2 cellular contexts compared by ENCODE assay signal in genomic region chr14:77025744-77026165, GRCh38.
TF ChIP-seq lines count a peak whose summit lies in the region.

No MANE protein-coding gene starts in this region.

TF ChIP-seq in GM12878, 131 proteins besides CTCF, POLR2A, EP300 and RAD21:
- TF ChIP-seq BMI1 (IDR thresholded peaks at IDR 0.05; ENCODE audit: borderline replicate concordance) (no peak), GATAD2B (conservative IDR thresholded peaks at IDR 0.05; ENCODE audit: low read depth) (peak; percentile 30; the same call in 1 of the 2 replicates), HSF1 (IDR thresholded peaks at IDR 0.05; ENCODE audit: low read depth, low read length) (no peak), POLR2AphosphoS5 (IDR thresholded peaks at IDR 0.05; ENCODE audit: low read length) (0 out of 2 replicates have a peak, but pooled peaks have one; percentile 3)
- TF ChIP-seq, protein P1, sequence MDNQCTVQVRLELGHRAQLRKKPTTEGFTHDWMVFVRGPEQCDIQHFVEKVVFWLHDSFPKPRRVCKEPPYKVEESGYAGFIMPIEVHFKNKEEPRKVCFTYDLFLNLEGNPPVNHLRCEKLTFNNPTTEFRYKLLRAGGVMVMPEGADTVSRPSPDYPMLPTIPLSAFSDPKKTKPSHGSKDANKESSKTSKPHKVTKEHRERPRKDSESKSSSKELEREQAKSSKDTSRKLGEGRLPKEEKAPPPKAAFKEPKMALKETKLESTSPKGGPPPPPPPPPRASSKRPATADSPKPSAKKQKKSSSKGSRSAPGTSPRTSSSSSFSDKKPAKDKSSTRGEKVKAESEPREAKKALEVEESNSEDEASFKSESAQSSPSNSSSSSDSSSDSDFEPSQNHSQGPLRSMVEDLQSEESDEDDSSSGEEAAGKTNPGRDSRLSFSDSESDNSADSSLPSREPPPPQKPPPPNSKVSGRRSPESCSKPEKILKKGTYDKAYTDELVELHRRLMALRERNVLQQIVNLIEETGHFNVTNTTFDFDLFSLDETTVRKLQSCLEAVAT (IDR thresholded peaks at IDR 0.05): peak; percentile 51; the same call in 1 of the 2 replicates

TF ChIP-seq in HepG2, 621 proteins besides CTCF, POLR2A, EP300 and RAD21:
- TF ChIP-seq ZFAT (CRISPR knock-in tag; conservative IDR thresholded peaks at IDR 0.05): no peak
- peak; percentile 27 for TF ChIP-seq HNRNPLL (IDR thresholded peaks at IDR 0.05; ENCODE audit: low read depth, low read length, poor library complexity, severe bottlenecking)
- no peak for TF ChIP-seq SMARCC2 (IDR thresholded peaks at IDR 0.05)
- TF ChIP-seq ZSCAN30 (CRISPR knock-in tag; IDR thresholded peaks at IDR 0.05): no peak
- TF ChIP-seq ZBTB38 (CRISPR knock-in tag; IDR thresholded peaks at IDR 0.05): peak; percentile 97
- TF ChIP-seq ZNF672 (CRISPR knock-in tag; IDR thresholded peaks at IDR 0.05): no peak
- TF ChIP-seq, protein P2, sequence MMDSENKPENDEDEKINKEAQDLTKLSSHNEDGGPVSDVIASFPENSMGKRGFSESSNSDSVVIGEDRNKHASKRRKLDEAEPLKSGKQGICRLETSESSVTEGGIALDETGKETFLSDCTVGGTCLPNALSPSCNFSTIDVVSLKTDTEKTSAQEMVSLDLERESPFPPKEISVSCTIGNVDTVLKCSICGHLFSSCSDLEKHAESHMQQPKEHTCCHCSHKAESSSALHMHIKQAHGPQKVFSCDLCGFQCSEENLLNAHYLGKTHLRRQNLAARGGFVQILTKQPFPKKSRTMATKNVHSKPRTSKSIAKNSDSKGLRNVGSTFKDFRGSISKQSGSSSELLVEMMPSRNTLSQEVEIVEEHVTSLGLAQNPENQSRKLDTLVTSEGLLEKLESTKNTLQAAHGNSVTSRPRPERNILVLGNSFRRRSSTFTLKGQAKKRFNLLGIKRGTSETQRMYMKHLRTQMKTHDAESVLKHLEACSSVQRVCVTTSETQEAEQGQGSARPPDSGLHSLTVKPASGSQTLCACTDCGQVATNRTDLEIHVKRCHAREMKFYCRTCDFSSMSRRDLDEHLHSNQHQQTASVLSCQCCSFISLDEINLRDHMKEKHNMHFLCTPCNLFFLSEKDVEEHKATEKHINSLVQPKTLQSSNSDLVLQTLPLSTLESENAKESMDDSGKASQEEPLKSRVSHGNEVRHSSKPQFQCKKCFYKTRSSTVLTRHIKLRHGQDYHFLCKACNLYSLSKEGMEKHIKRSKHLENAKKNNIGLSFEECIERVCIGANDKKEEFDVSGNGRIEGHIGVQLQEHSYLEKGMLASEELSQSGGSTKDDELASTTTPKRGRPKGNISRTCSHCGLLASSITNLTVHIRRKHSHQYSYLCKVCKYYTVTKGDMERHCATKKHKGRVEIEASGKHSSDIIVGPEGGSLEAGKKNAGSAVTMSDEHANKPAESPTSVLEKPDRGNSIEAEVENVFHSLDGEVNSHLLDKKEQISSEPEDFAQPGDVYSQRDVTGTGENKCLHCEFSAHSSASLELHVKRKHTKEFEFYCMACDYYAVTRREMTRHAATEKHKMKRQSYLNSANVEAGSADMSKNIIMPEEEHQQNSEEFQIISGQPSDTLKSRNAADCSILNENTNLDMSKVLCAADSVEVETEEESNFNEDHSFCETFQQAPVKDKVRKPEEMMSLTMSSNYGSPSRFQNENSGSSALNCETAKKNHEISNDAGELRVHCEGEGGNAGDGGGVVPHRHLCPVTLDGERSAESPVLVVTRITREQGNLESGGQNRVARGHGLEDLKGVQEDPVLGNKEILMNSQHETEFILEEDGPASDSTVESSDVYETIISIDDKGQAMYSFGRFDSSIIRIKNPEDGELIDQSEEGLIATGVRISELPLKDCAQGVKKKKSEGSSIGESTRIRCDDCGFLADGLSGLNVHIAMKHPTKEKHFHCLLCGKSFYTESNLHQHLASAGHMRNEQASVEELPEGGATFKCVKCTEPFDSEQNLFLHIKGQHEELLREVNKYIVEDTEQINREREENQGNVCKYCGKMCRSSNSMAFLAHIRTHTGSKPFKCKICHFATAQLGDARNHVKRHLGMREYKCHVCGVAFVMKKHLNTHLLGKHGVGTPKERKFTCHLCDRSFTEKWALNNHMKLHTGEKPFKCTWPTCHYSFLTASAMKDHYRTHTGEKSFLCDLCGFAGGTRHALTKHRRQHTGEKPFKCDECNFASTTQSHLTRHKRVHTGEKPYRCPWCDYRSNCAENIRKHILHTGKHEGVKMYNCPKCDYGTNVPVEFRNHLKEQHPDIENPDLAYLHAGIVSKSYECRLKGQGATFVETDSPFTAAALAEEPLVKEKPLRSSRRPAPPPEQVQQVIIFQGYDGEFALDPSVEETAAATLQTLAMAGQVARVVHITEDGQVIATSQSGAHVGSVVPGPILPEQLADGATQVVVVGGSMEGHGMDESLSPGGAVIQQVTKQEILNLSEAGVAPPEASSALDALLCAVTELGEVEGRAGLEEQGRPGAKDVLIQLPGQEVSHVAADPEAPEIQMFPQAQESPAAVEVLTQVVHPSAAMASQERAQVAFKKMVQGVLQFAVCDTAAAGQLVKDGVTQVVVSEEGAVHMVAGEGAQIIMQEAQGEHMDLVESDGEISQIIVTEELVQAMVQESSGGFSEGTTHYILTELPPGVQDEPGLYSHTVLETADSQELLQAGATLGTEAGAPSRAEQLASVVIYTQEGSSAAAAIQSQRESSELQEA (CRISPR knock-in tag; IDR thresholded peaks at IDR 0.05; ENCODE audit: not compliant biosample characterization): no peak
- TF ChIP-seq DPF2 (CRISPR knock-in tag; IDR thresholded peaks at IDR 0.05; ENCODE audit: borderline replicate concordance, low read depth): no peak
- TF ChIP-seq, protein P3, sequence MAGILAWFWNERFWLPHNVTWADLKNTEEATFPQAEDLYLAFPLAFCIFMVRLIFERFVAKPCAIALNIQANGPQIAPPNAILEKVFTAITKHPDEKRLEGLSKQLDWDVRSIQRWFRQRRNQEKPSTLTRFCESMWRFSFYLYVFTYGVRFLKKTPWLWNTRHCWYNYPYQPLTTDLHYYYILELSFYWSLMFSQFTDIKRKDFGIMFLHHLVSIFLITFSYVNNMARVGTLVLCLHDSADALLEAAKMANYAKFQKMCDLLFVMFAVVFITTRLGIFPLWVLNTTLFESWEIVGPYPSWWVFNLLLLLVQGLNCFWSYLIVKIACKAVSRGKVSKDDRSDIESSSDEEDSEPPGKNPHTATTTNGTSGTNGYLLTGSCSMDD (CRISPR knock-in tag; IDR thresholded peaks at IDR 0.05): no peak
- TF ChIP-seq MATR3 (CRISPR knock-in tag; IDR thresholded peaks at IDR 0.05): no peak
- no peak for TF ChIP-seq GTF2F1 (IDR thresholded peaks at IDR 0.05; ENCODE audit: low read length)
- TF ChIP-seq PRMT3 (CRISPR knock-in tag; IDR thresholded peaks at IDR 0.05; ENCODE audit: borderline replicate concordance, low read depth): no peak
- TF ChIP-seq, protein P4, sequence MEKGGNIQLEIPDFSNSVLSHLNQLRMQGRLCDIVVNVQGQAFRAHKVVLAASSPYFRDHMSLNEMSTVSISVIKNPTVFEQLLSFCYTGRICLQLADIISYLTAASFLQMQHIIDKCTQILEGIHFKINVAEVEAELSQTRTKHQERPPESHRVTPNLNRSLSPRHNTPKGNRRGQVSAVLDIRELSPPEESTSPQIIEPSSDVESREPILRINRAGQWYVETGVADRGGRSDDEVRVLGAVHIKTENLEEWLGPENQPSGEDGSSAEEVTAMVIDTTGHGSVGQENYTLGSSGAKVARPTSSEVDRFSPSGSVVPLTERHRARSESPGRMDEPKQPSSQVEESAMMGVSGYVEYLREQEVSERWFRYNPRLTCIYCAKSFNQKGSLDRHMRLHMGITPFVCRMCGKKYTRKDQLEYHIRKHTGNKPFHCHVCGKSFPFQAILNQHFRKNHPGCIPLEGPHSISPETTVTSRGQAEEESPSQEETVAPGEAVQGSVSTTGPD (CRISPR knock-in tag; IDR thresholded peaks at IDR 0.05): no peak
- peak; percentile 91 for TF ChIP-seq AGO2 (optimal IDR thresholded peaks at IDR 0.05; ENCODE audit: low read depth, low read length)
- TF ChIP-seq, protein P5, sequence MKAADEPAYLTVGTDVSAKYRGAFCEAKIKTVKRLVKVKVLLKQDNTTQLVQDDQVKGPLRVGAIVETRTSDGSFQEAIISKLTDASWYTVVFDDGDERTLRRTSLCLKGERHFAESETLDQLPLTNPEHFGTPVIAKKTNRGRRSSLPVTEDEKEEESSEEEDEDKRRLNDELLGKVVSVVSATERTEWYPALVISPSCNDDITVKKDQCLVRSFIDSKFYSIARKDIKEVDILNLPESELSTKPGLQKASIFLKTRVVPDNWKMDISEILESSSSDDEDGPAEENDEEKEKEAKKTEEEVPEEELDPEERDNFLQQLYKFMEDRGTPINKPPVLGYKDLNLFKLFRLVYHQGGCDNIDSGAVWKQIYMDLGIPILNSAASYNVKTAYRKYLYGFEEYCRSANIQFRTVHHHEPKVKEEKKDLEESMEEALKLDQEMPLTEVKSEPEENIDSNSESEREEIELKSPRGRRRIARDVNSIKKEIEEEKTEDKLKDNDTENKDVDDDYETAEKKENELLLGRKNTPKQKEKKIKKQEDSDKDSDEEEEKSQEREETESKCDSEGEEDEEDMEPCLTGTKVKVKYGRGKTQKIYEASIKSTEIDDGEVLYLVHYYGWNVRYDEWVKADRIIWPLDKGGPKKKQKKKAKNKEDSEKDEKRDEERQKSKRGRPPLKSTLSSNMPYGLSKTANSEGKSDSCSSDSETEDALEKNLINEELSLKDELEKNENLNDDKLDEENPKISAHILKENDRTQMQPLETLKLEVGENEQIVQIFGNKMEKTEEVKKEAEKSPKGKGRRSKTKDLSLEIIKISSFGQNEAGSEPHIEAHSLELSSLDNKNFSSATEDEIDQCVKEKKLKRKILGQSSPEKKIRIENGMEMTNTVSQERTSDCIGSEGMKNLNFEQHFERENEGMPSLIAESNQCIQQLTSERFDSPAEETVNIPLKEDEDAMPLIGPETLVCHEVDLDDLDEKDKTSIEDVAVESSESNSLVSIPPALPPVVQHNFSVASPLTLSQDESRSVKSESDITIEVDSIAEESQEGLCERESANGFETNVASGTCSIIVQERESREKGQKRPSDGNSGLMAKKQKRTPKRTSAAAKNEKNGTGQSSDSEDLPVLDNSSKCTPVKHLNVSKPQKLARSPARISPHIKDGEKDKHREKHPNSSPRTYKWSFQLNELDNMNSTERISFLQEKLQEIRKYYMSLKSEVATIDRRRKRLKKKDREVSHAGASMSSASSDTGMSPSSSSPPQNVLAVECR (CRISPR knock-in tag; IDR thresholded peaks at IDR 0.05; ENCODE audit: borderline replicate concordance): no peak
- TF ChIP-seq RFXANK (CRISPR knock-in tag; IDR thresholded peaks at IDR 0.05): no peak
- no peak for TF ChIP-seq NR2F1 (CRISPR knock-in tag; IDR thresholded peaks at IDR 0.05)
- TF ChIP-seq CCAR2 (optimal IDR thresholded peaks at IDR 0.05; ENCODE audit: low read depth, low read length): no peak
- TF ChIP-seq SPEN (CRISPR knock-in tag; IDR thresholded peaks at IDR 0.05; ENCODE audit: low read depth): no peak
- TF ChIP-seq ZNF367 (CRISPR knock-in tag; IDR thresholded peaks at IDR 0.05; ENCODE audit: borderline replicate concordance): no peak
- TF ChIP-seq RBFOX2 (IDR thresholded peaks at IDR 0.05; ENCODE audit: low read depth, low read length): peak; percentile 81
- TF ChIP-seq, protein P6, sequence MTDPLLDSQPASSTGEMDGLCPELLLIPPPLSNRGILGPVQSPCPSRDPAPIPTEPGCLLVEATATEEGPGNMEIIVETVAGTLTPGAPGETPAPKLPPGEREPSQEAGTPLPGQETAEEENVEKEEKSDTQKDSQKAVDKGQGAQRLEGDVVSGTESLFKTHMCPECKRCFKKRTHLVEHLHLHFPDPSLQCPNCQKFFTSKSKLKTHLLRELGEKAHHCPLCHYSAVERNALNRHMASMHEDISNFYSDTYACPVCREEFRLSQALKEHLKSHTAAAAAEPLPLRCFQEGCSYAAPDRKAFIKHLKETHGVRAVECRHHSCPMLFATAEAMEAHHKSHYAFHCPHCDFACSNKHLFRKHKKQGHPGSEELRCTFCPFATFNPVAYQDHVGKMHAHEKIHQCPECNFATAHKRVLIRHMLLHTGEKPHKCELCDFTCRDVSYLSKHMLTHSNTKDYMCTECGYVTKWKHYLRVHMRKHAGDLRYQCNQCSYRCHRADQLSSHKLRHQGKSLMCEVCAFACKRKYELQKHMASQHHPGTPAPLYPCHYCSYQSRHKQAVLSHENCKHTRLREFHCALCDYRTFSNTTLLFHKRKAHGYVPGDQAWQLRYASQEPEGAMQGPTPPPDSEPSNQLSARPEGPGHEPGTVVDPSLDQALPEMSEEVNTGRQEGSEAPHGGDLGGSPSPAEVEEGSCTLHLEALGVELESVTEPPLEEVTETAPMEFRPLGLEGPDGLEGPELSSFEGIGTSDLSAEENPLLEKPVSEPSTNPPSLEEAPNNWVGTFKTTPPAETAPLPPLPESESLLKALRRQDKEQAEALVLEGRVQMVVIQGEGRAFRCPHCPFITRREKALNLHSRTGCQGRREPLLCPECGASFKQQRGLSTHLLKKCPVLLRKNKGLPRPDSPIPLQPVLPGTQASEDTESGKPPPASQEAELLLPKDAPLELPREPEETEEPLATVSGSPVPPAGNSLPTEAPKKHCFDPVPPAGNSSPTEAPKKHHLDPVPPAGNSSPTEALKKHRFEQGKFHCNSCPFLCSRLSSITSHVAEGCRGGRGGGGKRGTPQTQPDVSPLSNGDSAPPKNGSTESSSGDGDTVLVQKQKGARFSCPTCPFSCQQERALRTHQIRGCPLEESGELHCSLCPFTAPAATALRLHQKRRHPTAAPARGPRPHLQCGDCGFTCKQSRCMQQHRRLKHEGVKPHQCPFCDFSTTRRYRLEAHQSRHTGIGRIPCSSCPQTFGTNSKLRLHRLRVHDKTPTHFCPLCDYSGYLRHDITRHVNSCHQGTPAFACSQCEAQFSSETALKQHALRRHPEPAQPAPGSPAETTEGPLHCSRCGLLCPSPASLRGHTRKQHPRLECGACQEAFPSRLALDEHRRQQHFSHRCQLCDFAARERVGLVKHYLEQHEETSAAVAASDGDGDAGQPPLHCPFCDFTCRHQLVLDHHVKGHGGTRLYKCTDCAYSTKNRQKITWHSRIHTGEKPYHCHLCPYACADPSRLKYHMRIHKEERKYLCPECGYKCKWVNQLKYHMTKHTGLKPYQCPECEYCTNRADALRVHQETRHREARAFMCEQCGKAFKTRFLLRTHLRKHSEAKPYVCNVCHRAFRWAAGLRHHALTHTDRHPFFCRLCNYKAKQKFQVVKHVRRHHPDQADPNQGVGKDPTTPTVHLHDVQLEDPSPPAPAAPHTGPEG (CRISPR knock-in tag; IDR thresholded peaks at IDR 0.05): no peak
- no peak for TF ChIP-seq KAT2B (IDR thresholded peaks at IDR 0.05; ENCODE audit: borderline replicate concordance, low read depth, low read length)
- 0 out of 2 replicates have a peak, but pooled peaks have one; percentile 0 for TF ChIP-seq MTA1 (CRISPR knock-in tag; IDR thresholded peaks at IDR 0.05; ENCODE audit: borderline replicate concordance)
- no peak for TF ChIP-seq ZNF292 (CRISPR knock-in tag; IDR thresholded peaks at IDR 0.05; ENCODE audit: borderline replicate concordance, low read depth)
- TF ChIP-seq HNRNPL (IDR thresholded peaks at IDR 0.05; ENCODE audit: low read depth, low read length): peak; percentile 12; the same call in 1 of the 2 replicates
- TF ChIP-seq SATB2 (CRISPR knock-in tag; IDR thresholded peaks at IDR 0.05): no peak
- TF ChIP-seq HDAC1 (CRISPR knock-in tag; IDR thresholded peaks at IDR 0.05): peak; percentile 16; the same call in 1 of the 2 replicates
- TF ChIP-seq ZNF350 (CRISPR knock-in tag; IDR thresholded peaks at IDR 0.05; ENCODE audit: borderline replicate concordance, low read depth): no peak
- peak; percentile 28; the same call in 1 of the 2 replicates for TF ChIP-seq GABPB1 (CRISPR knock-in tag; IDR thresholded peaks at IDR 0.05)
- 0 out of 2 replicates have a peak, but pooled peaks have one; percentile 70 for TF ChIP-seq ZC3H13 (CRISPR knock-in tag; IDR thresholded peaks at IDR 0.05)
- no peak for TF ChIP-seq ATF7-NPFF (CRISPR knock-in tag; IDR thresholded peaks at IDR 0.05; ENCODE audit: low read depth)
- no peak for TF ChIP-seq ZNF660 (CRISPR knock-in tag; IDR thresholded peaks at IDR 0.05; ENCODE audit: borderline replicate concordance, low read depth)
- TF ChIP-seq PHF8 (CRISPR knock-in tag; IDR thresholded peaks at IDR 0.05): no peak
- no peak for TF ChIP-seq ZSCAN25 (CRISPR knock-in tag; IDR thresholded peaks at IDR 0.05)
TF ChIP-seq in HepG2: peak in this region for 9.
